ENCODE assay signal across 8 cellular contexts in genomic region chr12:1795221-1795784, GRCh38. TPM values are rescaled to one million over a fixed set of nuclear protein-coding genes. Genes with fewer than 3 reads are reported as not detected.
A peak's percentile ranks its signal among the peaks of the same experiment; 100 is the strongest.
DNase-seq lines count a peak whose midpoint lies in the region; ATAC-seq, FAIRE-seq and TF ChIP-seq lines count a peak whose summit lies in the region.

No MANE protein-coding gene starts in this region.

- H3K9me3 Mint-ChIP-seq in activated naive CD4-positive, alpha-beta T cell treated with anti-CD3 and anti-CD28 coated beads for 36 hours = no peaks in the 10 kb centered on the region
- no peaks in the 10 kb centered on the region for H3K9me3 Mint-ChIP-seq in activated naive CD4-positive, alpha-beta T cell treated with anti-CD3 and anti-CD28 coated beads, Interleukin-2, amount 50 U/mL, for 72 hours
- no peaks in the 10 kb centered on the region for H3K9me3 Mint-ChIP-seq in activated CD8-positive, alpha-beta T cell treated with anti-CD3 and anti-CD28 coated beads, Interleukin-2, amount 10 ng/mL, durations not matched to agents 7 days and 5 days (ENCODE audit: insufficient read depth)
- no peaks in the 10 kb centered on the region for H3K9me3 Mint-ChIP-seq in mesothelial cell of epicardium

- H3K36me3 ChIP-seq in HepG2 (replicated peaks in 1 of 2; ENCODE audit: control insufficient read depth in 1 of 2, insufficient read depth in 2 of 2, low read length in 2 of 2) = peaks cover 0 to 3% of the 10 kb centered on the region in 2 experiments; a peak in 3 of 5 replicates
- no peaks in the 10 kb centered on the region for H3K36me3 ChIP-seq in tibial artery
- no peaks in the 10 kb centered on the region for H3K36me3 ChIP-seq in BE2C

- DNase-seq in activated naive CD4-positive, alpha-beta T cell treated with anti-CD3 and anti-CD28 coated beads for 36 hours = no peak
- no peak for DNase-seq in activated naive CD4-positive, alpha-beta T cell treated with anti-CD3 and anti-CD28 coated beads, Interleukin-2, amount 50 U/mL, for 72 hours (ENCODE audit: low spot score in 2 of 2)
- DNase-seq in activated CD8-positive, alpha-beta T cell treated with anti-CD3 and anti-CD28 coated beads, Interleukin-2, amount 10 ng/mL, durations not matched to agents 7 days and 5 days = no peak
- DNase-seq in HepG2 (ENCODE audit: low spot score) = no peak
- DNase-seq in tibial artery = no peak
- DNase-seq in mesothelial cell of epicardium (ENCODE audit: low spot score in 2 of 2, unreplicated experiment in 2 of 2) = no peak
- no peak for DNase-seq in BE2C

- no peaks in the 10 kb centered on the region for H3K36me3 Mint-ChIP-seq in activated naive CD4-positive, alpha-beta T cell treated with anti-CD3 and anti-CD28 coated beads for 36 hours (ENCODE audit: low read depth)
- no peaks in the 10 kb centered on the region for H3K36me3 Mint-ChIP-seq in activated naive CD4-positive, alpha-beta T cell treated with anti-CD3 and anti-CD28 coated beads, Interleukin-2, amount 50 U/mL, for 72 hours
- H3K36me3 Mint-ChIP-seq in activated CD8-positive, alpha-beta T cell treated with anti-CD3 and anti-CD28 coated beads, Interleukin-2, amount 10 ng/mL, durations not matched to agents 7 days and 5 days (ENCODE audit: low read depth) = no peaks in the 10 kb centered on the region
- no peaks in the 10 kb centered on the region for H3K36me3 Mint-ChIP-seq in mesothelial cell of epicardium

- H2AFZ ChIP-seq in HepG2 (ENCODE audit: low read length) = no peak overlapping the region

- H3K27me3 ChIP-seq in HepG2 (ENCODE audit: control insufficient read depth in 1 of 2, insufficient read depth in 2 of 2, low read length in 2 of 2) = no peaks in the 10 kb centered on the region
- no peaks in the 10 kb centered on the region for H3K27me3 ChIP-seq in tibial artery
- no peaks in the 10 kb centered on the region for H3K27me3 ChIP-seq in BE2C

- peak overlapping the region in 1 of 3 experiments; percentile 56; a peak in 2 of 6 replicates for H3K4me3 ChIP-seq in HepG2 (replicated peaks in 1 of 3; ENCODE audit: insufficient read depth in 1 of 3, low read depth in 2 of 3, low read length in 3 of 3)
- peak overlapping the region in 1 of 2 donors; percentile 66 for H3K4me3 ChIP-seq in tibial artery
- H3K4me3 ChIP-seq in BE2C (ENCODE audit: low read depth, low read length) = no peak overlapping the region

- CTCF ChIA-PET in activated naive CD4-positive, alpha-beta T cell treated with anti-CD3 and anti-CD28 coated beads for 36 hours (lab: Charles Lee) = interaction anchor here (0.6 to 8.3 kb wide), 7 partner anchors 15 to 209 kb away, joined by 3 to 94 read pairs (median 4); partner anchors contain the start of gene DCP1B
- CTCF ChIA-PET in activated CD8-positive, alpha-beta T cell treated with anti-CD3 and anti-CD28 coated beads, Interleukin-2, amount 10 ng/mL, durations not matched to agents 7 days and 5 days (lab: Charles Lee) = interaction anchor here (0.6 to 16.0 kb wide), 13 partner anchors 18 to 319 kb away, joined by 3 to 491 read pairs (median 4); no protein-coding TSS in a partner anchor
- CTCF ChIA-PET in HepG2 (lab: Yijun Ruan, JAX; ENCODE audit: low intra/inter-chr PET ratio, low total read pairs) = interaction anchor here (1.4 to 3.3 kb wide), 3 partner anchors 143 to 240 kb away, joined by 4 to 88 read pairs (median 4); no protein-coding TSS in a partner anchor

- H3K27ac ChIP-seq in HepG2 (ENCODE audit: extremely low read length, insufficient read depth, low read length) (no peak overlapping the region), tibial artery (peak overlapping the region; percentile 47 to 54)

- no peak overlapping the region for H3K9ac ChIP-seq in HepG2 (ENCODE audit: insufficient read depth, low read depth, low read length)

- TF ChIP-seq EP300 in HepG2 (IDR thresholded peaks at IDR 0.05; ENCODE audit: low read depth in 2 of 2, low read length in 2 of 2) (no peak), HepG2 (CRISPR knock-in tag; IDR thresholded peaks at IDR 0.05; ENCODE audit: borderline replicate concordance) (no peak)

- H3K4me3 Mint-ChIP-seq in activated naive CD4-positive, alpha-beta T cell treated with anti-CD3 and anti-CD28 coated beads for 36 hours = peak overlapping the region; percentile 81
- peak overlapping the region; percentile 86 for H3K4me3 Mint-ChIP-seq in activated CD8-positive, alpha-beta T cell treated with anti-CD3 and anti-CD28 coated beads, Interleukin-2, amount 10 ng/mL, durations not matched to agents 7 days and 5 days
- no peak overlapping the region for H3K4me3 Mint-ChIP-seq in mesothelial cell of epicardium

- no peak for TF ChIP-seq POLR2A in HepG2 (IDR thresholded peaks at IDR 0.05; ENCODE audit: insufficient read depth in 1 of 2, low read depth in 2 of 2, low read length in 2 of 2)

- H3K4me1 ChIP-seq in HepG2 (ENCODE audit: insufficient read depth, low read length) = peaks cover 19% of the 10 kb centered on the region; the same call in 1 of the 2 replicates
- peaks cover 0 to 23% (median 18%) of the 10 kb centered on the region in 4 donors for H3K4me1 ChIP-seq in tibial artery
- peaks cover 5% of the 10 kb centered on the region; the same call in 1 of the 2 replicates for H3K4me1 ChIP-seq in BE2C

- no peak for TF ChIP-seq RAD21 in HepG2 (CRISPR knock-in tag; IDR thresholded peaks at IDR 0.05)

- ATAC-seq in activated naive CD4-positive, alpha-beta T cell treated with anti-CD3 and anti-CD28 coated beads, Interleukin-2, amount 50 U/mL, for 72 hours = no peak
- ATAC-seq in activated CD8-positive, alpha-beta T cell treated with anti-CD3 and anti-CD28 coated beads, Interleukin-2, amount 10 ng/mL, durations not matched to agents 7 days and 5 days = no peak
- ATAC-seq in HepG2 (peak; percentile 6), GM19395 (IDR thresholded peaks at IDR 0.05; ENCODE audit: unreplicated experiment) (no peak)

- no peak for TF ChIP-seq CTCF in HepG2 (CRISPR knock-in tag; IDR thresholded peaks at IDR 0.05)
- no peak for TF ChIP-seq CTCF in tibial artery (IDR thresholded peaks at IDR 0.05)
- no peak for TF ChIP-seq CTCF in mesothelial cell of epicardium (IDR thresholded peaks at IDR 0.05; ENCODE audit: unreplicated experiment)
- no peak for TF ChIP-seq CTCF in BE2C (IDR thresholded peaks at IDR 0.05; ENCODE audit: low read depth, low read length)

- H3K27ac Mint-ChIP-seq in activated naive CD4-positive, alpha-beta T cell treated with anti-CD3 and anti-CD28 coated beads for 36 hours = peak overlapping the region; percentile 74
- peak overlapping the region in 1 of 2 donors; percentile 94 for H3K27ac Mint-ChIP-seq in activated naive CD4-positive, alpha-beta T cell treated with anti-CD3 and anti-CD28 coated beads, Interleukin-2, amount 50 U/mL, for 72 hours
- peak overlapping the region; percentile 74 for H3K27ac Mint-ChIP-seq in activated CD8-positive, alpha-beta T cell treated with anti-CD3 and anti-CD28 coated beads, Interleukin-2, amount 10 ng/mL, durations not matched to agents 7 days and 5 days
- no peak overlapping the region for H3K27ac Mint-ChIP-seq in mesothelial cell of epicardium

- peak overlapping the region; percentile 92 for H3K4me2 ChIP-seq in HepG2 (ENCODE audit: low read depth, low read length)

- H3K9me3 ChIP-seq in HepG2 (ENCODE audit: low read length) (no peaks in the 10 kb centered on the region), tibial artery (no peaks in the 10 kb centered on the region), BE2C (no peaks in the 10 kb centered on the region)

- in situ Hi-C loops in HepG2 (cut with HindIII; ENCODE audit: extremely low pct_ligation_motif_present, low pct_unique_long_range_greater_than_20kb) = no loop called here

- peaks cover 17% of the 10 kb centered on the region for H3K4me1 Mint-ChIP-seq in activated naive CD4-positive, alpha-beta T cell treated with anti-CD3 and anti-CD28 coated beads for 36 hours (ENCODE audit: low read depth)
- H3K4me1 Mint-ChIP-seq in activated CD8-positive, alpha-beta T cell treated with anti-CD3 and anti-CD28 coated beads, Interleukin-2, amount 10 ng/mL, durations not matched to agents 7 days and 5 days (ENCODE audit: low read depth) = peaks cover 33% of the 10 kb centered on the region
- H3K4me1 Mint-ChIP-seq in mesothelial cell of epicardium = peaks cover 12% of the 10 kb centered on the region

- H3K27me3 Mint-ChIP-seq in activated naive CD4-positive, alpha-beta T cell treated with anti-CD3 and anti-CD28 coated beads for 36 hours (ENCODE audit: low read depth) = no peaks in the 10 kb centered on the region
- H3K27me3 Mint-ChIP-seq in activated CD8-positive, alpha-beta T cell treated with anti-CD3 and anti-CD28 coated beads, Interleukin-2, amount 10 ng/mL, durations not matched to agents 7 days and 5 days (ENCODE audit: low read depth) = no peaks in the 10 kb centered on the region
- H3K27me3 Mint-ChIP-seq in mesothelial cell of epicardium (ENCODE audit: low read depth) = no peaks in the 10 kb centered on the region

- H3K79me2 ChIP-seq in HepG2 (ENCODE audit: insufficient read depth, low read length) = no peaks in the 10 kb centered on the region

- H4K20me1 ChIP-seq in HepG2 (ENCODE audit: insufficient read depth, low read length) = no peaks in the 10 kb centered on the region

- POLR2A ChIA-PET in activated CD8-positive, alpha-beta T cell treated with anti-CD3 and anti-CD28 coated beads, Interleukin-2, amount 10 ng/mL, durations not matched to agents 7 days and 5 days (lab: Charles Lee) = interaction anchor here (0.5 to 1.0 kb wide), 3 partner anchors 103 to 145 kb away, joined by 3 to 7 read pairs (median 3); no protein-coding TSS in a partner anchor
- POLR2A ChIA-PET in HepG2 (lab: Yijun Ruan, JAX) = interaction anchor here (1.3 kb wide), 1 partner anchor 145 kb away, joined by 6 read pairs; no protein-coding TSS in a partner anchor

- intact Hi-C loops in activated naive CD4-positive, alpha-beta T cell treated with anti-CD3 and anti-CD28 coated beads for 36 hours (cut with micrococcal nuclease) = no loop called here
- intact Hi-C loops in HepG2 (cut with micrococcal nuclease; ENCODE audit: unreplicated experiment) (loop anchor here (5.0 kb wide), 1 partner anchor 242 kb away; no protein-coding TSS in a partner anchor), tibial artery (cut with DNase I; ENCODE audit: low total_unique reads) (loop anchor here (2.0 to 10.0 kb wide), 2 partner anchors 143 to 479 kb away; no protein-coding TSS in a partner anchor)

- WGBS in HepG2 (ENCODE audit: low lambda C conversion rate) = 78% methylated on average over 18 of the region's 19 CpGs

- BruUV-seq in HepG2 (replicated peaks; lab: Mats Ljungman, UMichigan) = no TSS peak

- no peak for FAIRE-seq in HepG2 (lab: Jason Lieb, UNC)

RNA-seq across cellular contexts. Expression of gene LRTM2, which starts 25.1 kb away (rescaled TPM):
- total RNA-seq in activated naive CD4-positive, alpha-beta T cell treated with anti-CD3 and anti-CD28 coated beads for 36 hours = not detected
- not detected for total RNA-seq in activated naive CD4-positive, alpha-beta T cell treated with anti-CD3 and anti-CD28 coated beads, Interleukin-2, amount 50 U/mL, for 72 hours
- not detected for total RNA-seq in activated CD8-positive, alpha-beta T cell treated with anti-CD3 and anti-CD28 coated beads, Interleukin-2, amount 10 ng/mL, durations not matched to agents 7 days and 5 days
- not detected in 2 replicates for total RNA-seq in HepG2 (2016; rRNA removed; fragmentation: Illumina TruSeq; extraction: Trizol)
- total RNA-seq in HepG2 (2016; cell fraction: cytosol; rRNA removed; fragmentation: Illumina TruSeq; extraction: Trizol; ENCODE audit: low read depth) = not detected in 2 replicates
- not detected in 2 replicates for total RNA-seq in HepG2 (2016; cell fraction: insoluble cytoplasmic fraction; rRNA removed; fragmentation: Illumina TruSeq; extraction: Trizol)
- total RNA-seq in HepG2 (2016; cell fraction: membrane; rRNA removed; fragmentation: Illumina TruSeq; extraction: Trizol) = not detected in 2 replicates
- total RNA-seq in HepG2 (2016; cell fraction: nucleus; rRNA removed; fragmentation: Illumina TruSeq; extraction: Trizol) = not detected in 2 replicates
- polyA plus RNA-seq in HepG2 (2011; rRNA removed) = 0.09 and 0.17 TPM in 2 replicates
- polyA plus RNA-seq in HepG2 (2011; cell fraction: cytosol; rRNA removed) = 0.09 TPM in 2 replicates
- 0.39 and 0.76 TPM in 2 replicates for polyA plus RNA-seq in HepG2 (2011; cell fraction: nucleus; rRNA removed)
- polyA plus RNA-seq in HepG2 (2012) = 0.16 and 0.17 TPM in 2 replicates
- polyA plus RNA-seq in HepG2 (2016; cell fraction: cytosol; fragmentation: Illumina TruSeq; extraction: Trizol; ENCODE audit: low read depth) = not detected in 2 replicates
- not detected in 2 replicates for polyA plus RNA-seq in HepG2 (2016; cell fraction: insoluble cytoplasmic fraction; fragmentation: Illumina TruSeq; extraction: Trizol; ENCODE audit: low read depth)
- not detected in 2 replicates for polyA plus RNA-seq in HepG2 (2016; cell fraction: membrane; fragmentation: Illumina TruSeq; extraction: Trizol; ENCODE audit: low read depth)
- not detected in 2 replicates for polyA plus RNA-seq in HepG2 (2016; cell fraction: nucleus; fragmentation: Illumina TruSeq; extraction: Trizol; ENCODE audit: insufficient read depth, low read depth)
- polyA minus RNA-seq in HepG2 (2011; rRNA and poly(A)+ RNA removed; ENCODE audit: low replicate concordance) = 0.40 TPM in 1 of 2 replicates, not detected in the other
- polyA minus RNA-seq in HepG2 (2011; cell fraction: cytosol; rRNA and poly(A)+ RNA removed) = not detected in 2 replicates
- polyA minus RNA-seq in HepG2 (2011; cell fraction: nucleus; rRNA and poly(A)+ RNA removed) = not detected in 2 replicates
- 0.45 to 0.47 TPM in 2 of 3 replicates, not detected in the other for total RNA-seq in mesothelial cell of epicardium
- polyA plus RNA-seq in BE2C (2012; ENCODE audit: insufficient read depth, insufficient read length, low read depth) = not detected
